24 cellular contexts compared by ENCODE assay signal in genomic region chr2:41806286-41806685, GRCh38.
A peak's percentile ranks its signal among the peaks of the same experiment; 100 is the strongest.
DNase-seq lines count a peak whose midpoint lies in the region; ATAC-seq, FAIRE-seq and TF ChIP-seq lines count a peak whose summit lies in the region.
"Had no signal": no experiment of that assay in that cellular context is flagged by ENCODE, and none has a peak within 500 bp of the region (broad histone marks: within the 10 kb centered on the region; RNA-seq: fewer than 3 reads in every experiment).

No MANE protein-coding gene starts in this region.

- no peak overlapping the region for H3K27ac Mint-ChIP-seq in progenitor cell of endocrine pancreas
- H3K27ac Mint-ChIP-seq: activated CD4-positive, alpha-beta T cell treated with anti-CD3 and anti-CD28 coated beads, Interleukin-2, amount 10 ng/mL, durations not matched to agents 7 days and 5 days; activated naive CD8-positive, alpha-beta T cell treated with anti-CD3 and anti-CD28 coated beads, Interleukin-2, amount 10 ng/mL, durations not matched to agents 7 days and 5 days; brain; GM23338 had no signal

- in situ Hi-C loops in KBM-7 (cut with MboI; ENCODE audit: low pct_unique_long_range_greater_than_20kb, low sequenced_read_pairs) = no loop called here

- no peak overlapping the region for H3K9ac ChIP-seq in kidney (ENCODE audit: low read length in 2 of 2)

- H3K4me1 Mint-ChIP-seq in progenitor cell of endocrine pancreas (ENCODE audit: low read depth) = peaks cover 5% of the 10 kb centered on the region
- H3K4me1 Mint-ChIP-seq: activated CD4-positive, alpha-beta T cell treated with anti-CD3 and anti-CD28 coated beads, Interleukin-2, amount 10 ng/mL, durations not matched to agents 7 days and 5 days; activated naive CD8-positive, alpha-beta T cell treated with anti-CD3 and anti-CD28 coated beads, Interleukin-2, amount 10 ng/mL, durations not matched to agents 7 days and 5 days; brain; GM23338 had no signal

- DNase-seq in DMS53 (lab: John Stamatoyannopoulos, UW) (peak; percentile 14), DMS53 treated with DMSO at 0.1 percent for 48 hours (lab: John Stamatoyannopoulos, UW; ENCODE audit: unreplicated experiment) (no peak), NCI-H69 (lab: John Stamatoyannopoulos, UW) (peak; percentile 3), kidney (no peak), progenitor cell of endocrine pancreas (ENCODE audit: low spot score, unreplicated experiment) (no peak), KBM-7 (no peak), Right ventricle myocardium inferior (ENCODE audit: missing footprints) (no peak), NCI-H1092 treated with DMSO at 0.1 percent for 48 hours (lab: John Stamatoyannopoulos, UW) (no peak)
- DNase-seq: 8988T; activated CD4-positive, alpha-beta T cell treated with anti-CD3 and anti-CD28 coated beads, Interleukin-2, amount 10 ng/mL, durations not matched to agents 7 days and 5 days; activated naive CD8-positive, alpha-beta T cell treated with anti-CD3 and anti-CD28 coated beads, Interleukin-2, amount 10 ng/mL, durations not matched to agents 7 days and 5 days; DMS153; head of caudate nucleus; mammary epithelial cell; NCI-H1048; NCI-H1930; NCI-H446; right cardiac atrium had no signal

- H3K9me3 Mint-ChIP-seq in progenitor cell of endocrine pancreas (ENCODE audit: low read depth) = peaks cover 21% of the 10 kb centered on the region
- H3K9me3 Mint-ChIP-seq: activated naive CD8-positive, alpha-beta T cell treated with anti-CD3 and anti-CD28 coated beads, Interleukin-2, amount 10 ng/mL, durations not matched to agents 7 days and 5 days had no signal

- H3K36me3 ChIP-seq in kidney (ENCODE audit: control insufficient read depth in 1 of 2, insufficient read depth in 2 of 2, low read length in 2 of 2) = no peaks in the 10 kb centered on the region
- H3K36me3 ChIP-seq: vagina had no signal

- no peaks in the 10 kb centered on the region for H3K9me3 ChIP-seq in kidney (ENCODE audit: control insufficient read depth in 1 of 2, low read length in 2 of 2)
- H3K9me3 ChIP-seq: vagina had no signal

- no peaks in the 10 kb centered on the region for H3K27me3 Mint-ChIP-seq in progenitor cell of endocrine pancreas

- TF ChIP-seq CTCF in kidney (IDR thresholded peaks at IDR 0.05; ENCODE audit: borderline replicate concordance, extremely low read depth, insufficient read depth) (peak; percentile 14), progenitor cell of endocrine pancreas (IDR thresholded peaks at IDR 0.05; ENCODE audit: unreplicated experiment) (peak; percentile 41)

- intact Hi-C loops in kidney (cut with DNase I) (no loop called here), Right ventricle myocardium inferior (cut with DNase I) (no loop called here)

- H3K36me3 Mint-ChIP-seq in progenitor cell of endocrine pancreas (ENCODE audit: insufficient read depth) = no peaks in the 10 kb centered on the region
- H3K36me3 Mint-ChIP-seq: activated naive CD8-positive, alpha-beta T cell treated with anti-CD3 and anti-CD28 coated beads, Interleukin-2, amount 10 ng/mL, durations not matched to agents 7 days and 5 days; brain had no signal

- no peak overlapping the region for H3K4me3 ChIP-seq in kidney (ENCODE audit: low read length in 2 of 2)
- H3K4me3 ChIP-seq: coronary artery, GM12878, GM23338, vagina had no signal

- no peak overlapping the region for H3K27ac ChIP-seq in kidney (ENCODE audit: low read depth in 2 of 2, low read length in 2 of 2)
- H3K27ac ChIP-seq: coronary artery, vagina had no signal

- FAIRE-seq in kidney (lab: Jason Lieb, UNC) = no peak
- FAIRE-seq: endometrium, GM12878 had no signal

- no peak for ATAC-seq in Right ventricle myocardium inferior
- ATAC-seq: GM12878, GM23338, right cardiac atrium had no signal

- H3K4me3 Mint-ChIP-seq in progenitor cell of endocrine pancreas (ENCODE audit: low read depth) = no peak overlapping the region
- H3K4me3 Mint-ChIP-seq: activated CD4-positive, alpha-beta T cell treated with anti-CD3 and anti-CD28 coated beads, Interleukin-2, amount 10 ng/mL, durations not matched to agents 7 days and 5 days; activated naive CD8-positive, alpha-beta T cell treated with anti-CD3 and anti-CD28 coated beads, Interleukin-2, amount 10 ng/mL, durations not matched to agents 7 days and 5 days; brain; GM23338 had no signal

- H3K4me1 ChIP-seq in kidney (ENCODE audit: control insufficient read depth in 1 of 2, insufficient read depth in 1 of 2, low read depth in 1 of 2, low read length in 2 of 2) = no peaks in the 10 kb centered on the region
- H3K4me1 ChIP-seq: vagina had no signal

Comparison
In these comparisons a context has a peak if more than half of its experiments do, and no peak if none do; other contexts are left out.
1. DNase-seq: peak in DMS53 (single experiment) and NCI-H69 (single experiment); none in DMS53 treated with DMSO at 0.1 percent for 48 hours (single experiment), kidney (single experiment), progenitor cell of endocrine pancreas (single experiment), KBM-7 (single experiment), Right ventricle myocardium inferior (single experiment) and NCI-H1092 treated with DMSO at 0.1 percent for 48 hours (single experiment).